In the genomic region with DNA sequence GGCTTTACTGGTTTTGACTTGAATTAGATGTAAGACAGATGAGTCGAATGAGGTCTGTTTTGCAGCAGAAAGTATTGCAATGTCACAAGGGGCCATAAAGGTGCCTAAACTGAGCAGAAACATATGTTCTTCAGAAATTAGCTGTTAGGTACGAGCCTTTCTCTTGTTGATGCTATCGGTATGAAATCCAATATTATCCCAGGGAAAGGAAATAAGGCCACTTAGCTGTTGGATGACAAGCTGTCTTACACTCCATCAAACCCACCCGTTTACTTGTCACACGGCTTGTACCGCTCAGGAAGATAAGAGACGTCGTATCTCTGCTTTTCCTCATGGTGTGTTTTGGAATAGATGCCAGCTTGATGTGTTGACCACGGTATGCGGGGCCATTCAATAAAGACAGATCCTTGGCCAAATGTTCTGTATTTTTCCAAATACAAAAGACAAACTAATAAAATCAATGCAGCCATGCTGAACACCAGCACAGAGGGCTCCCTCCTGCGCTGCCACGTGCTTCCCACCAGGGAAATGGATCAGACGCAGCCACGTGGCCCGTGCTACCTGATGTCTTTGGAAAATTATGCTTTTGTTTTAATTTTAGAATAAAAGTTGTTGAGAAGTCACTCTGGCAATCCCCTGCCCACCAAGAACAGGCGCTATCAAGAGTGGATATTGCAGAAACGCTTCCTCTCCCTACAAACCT, we compare ENCODE assay signal across 14 cellular contexts.
"Had no signal": no experiment of that assay in that cellular context is flagged by ENCODE, and none has a peak within 500 bp of the region (broad histone marks: within the 10 kb centered on the region; RNA-seq: fewer than 3 reads in every experiment).

No MANE protein-coding gene starts in this region.

- H3K4me3 ChIP-seq: lower lobe of right lung, neural progenitor cell, spleen, thoracic aorta, upper lobe of right lung had no signal

- DNase-seq: activated B cell treated with CpG ODN at 0.5 μM for 24 hours; activated CD4-positive, alpha-beta T cell treated with anti-CD3 and anti-CD28 coated beads for 48 hours; activated CD8-positive, alpha-beta T cell treated with anti-CD3 and anti-CD28 coated beads for 36 hours; activated effector memory CD4-positive, alpha-beta T cell treated with Interleukin-2 at 50 U/mL for 16 hours; activated naive CD4-positive, alpha-beta T cell treated with anti-CD3 and anti-CD28 coated beads, Interleukin-2, amount 50 U/mL, for 16 hours; activated T-cell treated with anti-CD3 and anti-CD28 coated beads, Interleukin-2, amount 50 U/mL, for 4 hours; head of caudate nucleus; lower lobe of right lung; spleen; stimulated activated CD4-positive, alpha-beta T cell treated with anti-CD3 and anti-CD28 coated beads, Interleukin-1b, Interleukin-23, amount 100 ng/mL, for 48 hours; upper lobe of right lung had no signal

- ATAC-seq: activated CD8-positive, alpha-beta T cell treated with anti-CD3 and anti-CD28 coated beads for 36 hours; activated T-cell treated with anti-CD3 and anti-CD28 coated beads, Interleukin-2, amount 50 U/mL, for 4 hours; lower lobe of right lung; sciatic nerve; upper lobe of right lung had no signal
